ENCODE assay signal across 1 cellular context in the genomic region with DNA sequence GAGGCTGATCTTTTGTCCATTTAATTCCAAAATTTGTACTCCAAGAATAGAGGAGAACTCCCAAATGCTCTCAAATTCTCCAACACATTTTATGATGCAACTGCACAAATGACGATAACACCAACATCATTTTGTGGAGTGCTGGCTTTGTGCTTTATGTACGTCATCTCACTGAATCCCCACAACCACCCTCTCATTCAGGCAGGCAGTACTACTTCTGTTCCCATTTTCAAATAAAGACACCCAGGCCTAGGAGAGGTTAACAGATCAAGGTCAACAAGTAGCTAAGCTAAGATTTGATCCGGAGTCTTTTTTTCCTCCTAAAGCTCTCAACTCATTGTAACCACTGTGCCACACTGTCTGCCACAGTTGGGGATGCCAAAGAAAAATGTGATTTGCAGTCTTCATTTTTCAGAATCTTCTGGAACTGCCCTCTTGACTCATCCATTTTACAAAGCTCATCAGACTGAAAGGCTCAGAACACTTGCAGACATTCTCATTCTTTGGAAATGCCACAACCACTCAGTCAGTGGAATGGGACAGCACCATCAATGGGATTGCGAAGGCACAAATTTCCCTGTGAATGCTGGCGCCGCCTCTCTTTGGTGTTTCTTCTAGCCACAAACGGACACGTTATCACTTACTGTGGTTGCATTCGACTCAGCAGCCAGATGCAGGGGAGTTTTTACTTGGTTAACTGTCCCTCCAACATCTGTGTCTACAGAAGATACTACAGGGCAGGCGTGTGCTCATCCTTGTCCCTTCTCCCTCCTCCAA.
TF ChIP-seq lines count a peak whose summit lies in the region.

No MANE protein-coding gene starts in this region.

TF ChIP-seq in H1, 55 proteins besides CTCF, POLR2A, EP300 and RAD21:
- TF ChIP-seq KDM1A (IDR thresholded peaks at IDR 0.05; ENCODE audit: borderline replicate concordance, low read length) (no peak), TCF12 (IDR thresholded peaks at IDR 0.05; ENCODE audit: low read depth, low read length) (no peak), CBX5 (IDR thresholded peaks at IDR 0.05; ENCODE audit: low read depth, low read length) (no peak), TAF7 (optimal IDR thresholded peaks at IDR 0.05; ENCODE audit: borderline replicate concordance, low read depth, low read length) (no peak), YY1 (IDR thresholded peaks at IDR 0.05; ENCODE audit: low read depth, low read length) (no peak), CTBP2 (IDR thresholded peaks at IDR 0.05; ENCODE audit: borderline replicate concordance, insufficient read depth, insufficient read length, low read length) (no peak), SIX5 (IDR thresholded peaks at IDR 0.05; ENCODE audit: low read depth, low read length) (no peak), POLR2AphosphoS5 (IDR thresholded peaks at IDR 0.05; ENCODE audit: low read depth, low read length) (no peak)
- TF ChIP-seq, protein P1, sequence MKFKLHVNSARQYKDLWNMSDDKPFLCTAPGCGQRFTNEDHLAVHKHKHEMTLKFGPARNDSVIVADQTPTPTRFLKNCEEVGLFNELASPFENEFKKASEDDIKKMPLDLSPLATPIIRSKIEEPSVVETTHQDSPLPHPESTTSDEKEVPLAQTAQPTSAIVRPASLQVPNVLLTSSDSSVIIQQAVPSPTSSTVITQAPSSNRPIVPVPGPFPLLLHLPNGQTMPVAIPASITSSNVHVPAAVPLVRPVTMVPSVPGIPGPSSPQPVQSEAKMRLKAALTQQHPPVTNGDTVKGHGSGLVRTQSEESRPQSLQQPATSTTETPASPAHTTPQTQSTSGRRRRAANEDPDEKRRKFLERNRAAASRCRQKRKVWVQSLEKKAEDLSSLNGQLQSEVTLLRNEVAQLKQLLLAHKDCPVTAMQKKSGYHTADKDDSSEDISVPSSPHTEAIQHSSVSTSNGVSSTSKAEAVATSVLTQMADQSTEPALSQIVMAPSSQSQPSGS (IDR thresholded peaks at IDR 0.05; ENCODE audit: low read length) = no peak
TF ChIP-seq in H1: peak in this region for 0.
